11 cellular contexts compared by ENCODE assay signal in genomic region chr15:57500979-57501576, GRCh38.
DNase-seq lines count a peak whose midpoint lies in the region; ATAC-seq, FAIRE-seq and TF ChIP-seq lines count a peak whose summit lies in the region.
"Had no signal": no experiment of that assay in that cellular context is flagged by ENCODE, and none has a peak within 500 bp of the region (broad histone marks: within the 10 kb centered on the region; RNA-seq: fewer than 3 reads in every experiment).

No MANE protein-coding gene starts in this region.

- 51 to 56% methylated on average over 5 to 6 of the region's 6 CpGs for WGBS in pancreas, 2 donors
- WGBS in tibial nerve, 2 donors, result 76 to 85% methylated on average over 6 of the region's 6 CpGs
- 88 to 91% (median 89%) methylated on average over 5 to 6 of the region's 6 CpGs for WGBS in psoas muscle, 3 donors

- peak overlapping the region; percentile 23 to 62 (median 46) for H3K27ac ChIP-seq in pancreas
- no peak overlapping the region for H3K27ac ChIP-seq in tibial nerve
- H3K27ac ChIP-seq in psoas muscle, result no peak overlapping the region

- TF ChIP-seq EP300 in tibial nerve (IDR thresholded peaks at IDR 0.05), result no peak

- TF ChIP-seq CTCF in epithelial cell of esophagus (IDR thresholded peaks at IDR 0.05; ENCODE audit: insufficient read depth, low read depth, low read length, missing control alignments) (no peak), pancreas (IDR thresholded peaks at IDR 0.05) (no peak), tibial nerve (IDR thresholded peaks at IDR 0.05) (no peak), psoas muscle (IDR thresholded peaks at IDR 0.05) (no peak)

- intact Hi-C loops in pancreas (cut with DNase I) (no loop called here), psoas muscle (cut with DNase I) (no loop called here)

- TF ChIP-seq POLR2A in tibial nerve (IDR thresholded peaks at IDR 0.05), result no peak

- H3K27me3 ChIP-seq in pancreas, result no peaks in the 10 kb centered on the region
- no peaks in the 10 kb centered on the region for H3K27me3 ChIP-seq in tibial nerve
- H3K27me3 ChIP-seq in psoas muscle (ENCODE audit: insufficient read depth in 3 of 3, low read length in 2 of 3), result no peaks in the 10 kb centered on the region

- no peak overlapping the region for H3K4me3 ChIP-seq in epithelial cell of esophagus (ENCODE audit: low read length)
- no peak overlapping the region for H3K4me3 ChIP-seq in pancreas
- H3K4me3 ChIP-seq in tibial nerve, result no peak overlapping the region
- H3K4me3 ChIP-seq in psoas muscle, result no peak overlapping the region

- FAIRE-seq in pancreas (lab: Jason Lieb, UNC), result no peak

- H3K9me3 ChIP-seq in pancreas (no peaks in the 10 kb centered on the region), tibial nerve (no peaks in the 10 kb centered on the region), psoas muscle (no peaks in the 10 kb centered on the region)

- H3K4me1 ChIP-seq in pancreas (peaks cover 65 to 80% (median 78%) of the 10 kb centered on the region in 3 donors), tibial nerve (peaks cover 0 to 27% (median 0%) of the 10 kb centered on the region in 4 donors), psoas muscle (no peaks in the 10 kb centered on the region)

- H3K36me3 ChIP-seq in pancreas (no peaks in the 10 kb centered on the region), tibial nerve (no peaks in the 10 kb centered on the region), psoas muscle (ENCODE audit: insufficient read depth in 1 of 2, low read depth in 1 of 2) (no peaks in the 10 kb centered on the region)

- DNase-seq in Caki2 (ENCODE audit: low read depth) (peak; percentile 17), NCI-H226 (peak; percentile 73), epithelial cell of esophagus (ENCODE audit: low read depth) (peak; percentile 51), pancreas (no peak), tibial nerve (ENCODE audit: low spot score in 2 of 2) (no peak), OCI-M2 (lab: John Stamatoyannopoulos, UW; ENCODE audit: unreplicated experiment) (no peak), psoas muscle (no peak)
- DNase-seq: activated CD4-positive, alpha-beta T cell treated with anti-CD3 and anti-CD28 coated beads, Interleukin-2, amount 50 U/mL, for 4 hours; stimulated activated CD4-positive, alpha-beta T cell treated with anti-CD3 and anti-CD28 coated beads, Interleukin-1b, Interleukin-23, amount 100 ng/mL, for 48 hours; T-helper 2 cell had no signal

- in situ Hi-C loops in Caki2 (cut with HindIII; ENCODE audit: low pct_unique_long_range_greater_than_20kb, low sequenced_read_pairs), result no loop called here

- ATAC-seq in pancreas (no peak), psoas muscle (no peak), GM18519 (IDR thresholded peaks at IDR 0.05; ENCODE audit: low FRiP score, unreplicated experiment) (no peak)

Comparison
In these comparisons a context has a peak if more than half of its experiments do, and no peak if none do; other contexts are left out.
1. DNase-seq: peak in Caki2 (single experiment), NCI-H226 (single experiment) and epithelial cell of esophagus (single experiment); none in pancreas (0 of 6), tibial nerve (0 of 2), OCI-M2 (single experiment) and psoas muscle (0 of 2).
2. H3K27ac ChIP-seq: peak in pancreas (4 of 4); none in tibial nerve (0 of 4) and psoas muscle (single experiment).